ENCODE assay signal across 8 cellular contexts in the genomic region with DNA sequence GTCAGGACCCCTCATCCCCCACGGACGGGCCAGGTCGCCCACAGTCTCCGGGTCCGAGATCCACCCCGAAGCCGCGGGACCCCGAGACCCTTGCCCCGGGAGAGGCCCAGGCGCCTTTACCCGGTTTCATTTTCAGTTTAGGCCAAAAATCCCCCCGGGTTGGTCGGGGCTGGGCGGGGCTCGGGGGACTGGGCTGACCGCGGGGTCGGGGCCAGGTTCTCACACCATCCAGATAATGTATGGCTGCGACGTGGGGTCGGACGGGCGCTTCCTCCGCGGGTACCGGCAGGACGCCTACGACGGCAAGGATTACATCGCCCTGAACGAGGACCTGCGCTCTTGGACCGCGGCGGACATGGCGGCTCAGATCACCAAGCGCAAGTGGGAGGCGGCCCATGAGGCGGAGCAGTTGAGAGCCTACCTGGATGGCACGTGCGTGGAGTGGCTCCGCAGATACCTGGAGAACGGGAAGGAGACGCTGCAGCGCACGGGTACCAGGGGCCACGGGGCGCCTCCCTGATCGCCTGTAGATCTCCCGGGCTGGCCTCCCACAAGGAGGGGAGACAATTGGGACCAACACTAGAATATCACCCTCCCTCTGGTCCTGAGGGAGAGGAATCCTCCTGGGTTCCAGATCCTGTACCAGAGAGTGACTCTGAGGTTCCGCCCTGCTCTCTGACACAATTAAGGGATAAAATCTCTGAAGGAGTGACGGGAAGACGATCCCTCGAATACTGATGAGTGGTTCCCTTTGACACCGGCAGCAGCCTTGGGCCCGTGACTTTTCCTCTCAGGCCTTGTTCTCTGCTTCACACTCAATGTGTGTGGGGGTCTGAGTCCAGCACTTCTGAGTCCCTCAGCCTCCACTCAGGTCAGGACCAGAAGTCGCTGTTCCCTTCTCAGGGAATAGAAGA. TPM values are rescaled to one million over a fixed set of nuclear protein-coding genes. Genes with fewer than 3 reads are reported as not detected.
DNase-seq lines count a peak whose midpoint lies in the region; ATAC-seq and TF ChIP-seq lines count a peak whose summit lies in the region.

No MANE protein-coding gene starts in this region.

- ATAC-seq in GM21723 (IDR thresholded peaks at IDR 0.05; ENCODE audit: unreplicated experiment) (peak; percentile 15), esophagus mucosa (peak; percentile 2)

- H3K9me3 ChIP-seq in A673 (ENCODE audit: low read depth, low read length, poor library complexity, severe bottlenecking), result no peaks in the 10 kb centered on the region

- no peaks in the 10 kb centered on the region for H3K27me3 ChIP-seq in A673 (replicated peaks; ENCODE audit: insufficient read depth, low read depth, low read length, poor library complexity)

- H3K9me3 Mint-ChIP-seq in osteocyte (ENCODE audit: unreplicated experiment), result no peaks in the 10 kb centered on the region

- peaks cover 8% of the 10 kb centered on the region for H3K36me3 ChIP-seq in A673 (ENCODE audit: insufficient read depth, low read length, poor library complexity, severe bottlenecking)

- peaks cover 16% of the 10 kb centered on the region for H3K4me1 Mint-ChIP-seq in osteocyte (ENCODE audit: unreplicated experiment)

- DNase-seq in A673 (ENCODE audit: low spot score), result no peak
- DNase-seq in T-helper 2 cell, result peak in 3 of 5 experiments; percentile 28 to 59 (median 32)
- no peak for DNase-seq in osteocyte (ENCODE audit: extremely low spot score, unreplicated experiment)
- no peak for DNase-seq in HEK293T (ENCODE audit: extremely low spot score)
- DNase-seq in NCI-H446 (lab: John Stamatoyannopoulos, UW), result no peak
- no peak for DNase-seq in DMS153 treated with DMSO at 0.1 percent for 48 hours (lab: John Stamatoyannopoulos, UW; ENCODE audit: unreplicated experiment)

- peak overlapping the region; percentile 89 for H3K4me3 Mint-ChIP-seq in osteocyte (ENCODE audit: unreplicated experiment)

- H3K4me3 ChIP-seq in A673 (ENCODE audit: low read depth, low read length, poor library complexity, severe bottlenecking), result peak overlapping the region; percentile 80

- peak overlapping the region; percentile 41 for H3K27ac Mint-ChIP-seq in osteocyte (ENCODE audit: unreplicated experiment)

- intact Hi-C loops in A673 (cut with micrococcal nuclease; ENCODE audit: unreplicated experiment), result loop anchor here (1.0 kb wide), 1 partner anchor 9 kb away; no protein-coding TSS in a partner anchor

- POLR2A ChIA-PET in A673 (lab: Charles Lee; ENCODE audit: low non-redundant PET) (no interaction called here), HEK293T (lab: Yijun Ruan, JAX) (no interaction called here)

- H3K4me1 ChIP-seq in A673 (ENCODE audit: insufficient read depth, low read length, poor library complexity, severe bottlenecking), result peaks cover 3% of the 10 kb centered on the region

- peaks cover 8% of the 10 kb centered on the region for H3K36me3 Mint-ChIP-seq in osteocyte (ENCODE audit: unreplicated experiment)

- TF ChIP-seq CTCF in A673 (conservative IDR thresholded peaks at IDR 0.05; ENCODE audit: low read depth, low read length) (no peak), osteocyte (IDR thresholded peaks at IDR 0.05) (no peak)

- CTCF ChIA-PET in A673 (lab: Charles Lee), result no interaction called here
- CTCF ChIA-PET in HEK293T (lab: Yijun Ruan, JAX), result no interaction called here

- H3K27me3 Mint-ChIP-seq in osteocyte (ENCODE audit: unreplicated experiment), result no peaks in the 10 kb centered on the region

- BruUV-seq in A673 (replicated peaks; lab: Mats Ljungman, UMichigan), result no TSS peak

- H3K27ac ChIP-seq in A673 (ENCODE audit: low read depth, low read length, poor library complexity, severe bottlenecking), result peak overlapping the region; percentile 80

TF ChIP-seq in HEK293T, 16 proteins besides CTCF, POLR2A, EP300 and RAD21:
- TF ChIP-seq NFRKB (IDR thresholded peaks at IDR 0.05) (no peak), TARDBP (IDR thresholded peaks at IDR 0.05) (no peak), L3MBTL2 (conservative IDR thresholded peaks at IDR 0.05) (no peak), ARNT (IDR thresholded peaks at IDR 0.05) (no peak), SUZ12 (IDR thresholded peaks at IDR 0.05) (no peak)

RNA-seq across cellular contexts. Expression of gene HLA-A, which starts 1.0 kb away (rescaled TPM):
- total RNA-seq in A673 (2021) (190 TPM in 2 replicates), esophagus mucosa (100 TPM), osteocyte (293 and 316 TPM in 2 replicates)

Comparison
In these comparisons a context has a peak if more than half of its experiments do, and no peak if none do; other contexts are left out.
1. DNase-seq: peak in T-helper 2 cell (3 of 5); none in A673 (single experiment), osteocyte (single experiment), HEK293T (single experiment), NCI-H446 (0 of 2) and DMS153 treated with DMSO at 0.1 percent for 48 hours (single experiment).